23 cellular contexts compared by ENCODE assay signal in the genomic region with DNA sequence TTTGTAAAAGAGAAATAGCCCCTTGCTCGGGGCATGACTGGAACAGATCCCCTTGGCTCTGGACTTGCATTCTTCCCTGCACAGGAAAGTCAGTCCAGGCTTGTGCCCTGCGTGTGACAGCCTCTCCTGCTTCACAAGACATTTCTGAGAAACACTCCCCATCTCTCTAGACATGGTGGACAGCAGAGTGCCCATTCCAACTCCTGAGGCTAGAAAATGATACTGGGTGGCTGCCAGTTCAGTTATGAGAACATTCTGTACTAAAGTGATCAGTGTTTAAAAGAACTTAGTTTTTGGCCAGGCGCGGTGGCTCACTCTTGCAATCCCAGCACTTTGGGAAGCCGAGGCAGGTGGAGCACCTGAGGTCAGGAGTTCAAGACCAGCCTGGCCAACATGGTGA. TPM values are rescaled to one million over a fixed set of nuclear protein-coding genes. Genes with fewer than 3 reads are reported as not detected.
DNase-seq lines count a peak whose midpoint lies in the region; ATAC-seq and TF ChIP-seq lines count a peak whose summit lies in the region.
"Had no signal": no experiment of that assay in that cellular context is flagged by ENCODE, and none has a peak within 500 bp of the region (broad histone marks: within the 10 kb centered on the region; RNA-seq: fewer than 3 reads in every experiment).

No MANE protein-coding gene starts in this region.

- no peak overlapping the region for H3K27ac ChIP-seq in Karpas-422 (ENCODE audit: low read length)
- no peak overlapping the region for H3K27ac ChIP-seq in sigmoid colon
- H3K27ac ChIP-seq: BLaER1, GM23248 had no signal

- DNase-seq in activated CD8-positive, alpha-beta memory T cell treated with anti-CD3 and anti-CD28 coated beads for 24 hours = peak; percentile 38
- DNase-seq in activated CD8-positive, alpha-beta memory T cell treated with anti-CD3 and anti-CD28 coated beads, Interleukin-2, amount 50 U/mL, for 48 hours = no peak
- DNase-seq in Karpas-422 = peak; percentile 21
- peak; percentile 13 for DNase-seq in ecto neural progenitor cell (ENCODE audit: low spot score)
- DNase-seq in posterior vena cava (ENCODE audit: low spot score) = peak; percentile 29
- DNase-seq in NCI-H345 treated with DMSO at 0.1 percent for 48 hours (lab: John Stamatoyannopoulos, UW; ENCODE audit: unreplicated experiment) = no peak
- DNase-seq in sigmoid colon = no peak
- DNase-seq: 8988T; Calu3; CD8-positive, alpha-beta T cell; DMS53; DND-41; EL; GM23248 had no signal

- H2AFZ ChIP-seq in Karpas-422 (ENCODE audit: low read length) = no peak overlapping the region
- H2AFZ ChIP-seq: GM23248 had no signal

- H3K9me3 ChIP-seq in Karpas-422 (ENCODE audit: low read length) (no peaks in the 10 kb centered on the region), sigmoid colon (no peaks in the 10 kb centered on the region)
- H3K9me3 ChIP-seq: BLaER1, HAP-1 had no signal

- H3K4me2 ChIP-seq in Karpas-422 (ENCODE audit: low read depth, low read length, poor library complexity, severe bottlenecking) = no peak overlapping the region
- H3K4me2 ChIP-seq: BLaER1 had no signal

- no peak for TF ChIP-seq POLR2A in sigmoid colon (IDR thresholded peaks at IDR 0.05)

- no peaks in the 10 kb centered on the region for H3K9me2 ChIP-seq in Karpas-422 (replicated peaks; ENCODE audit: insufficient read depth, low read length)

- 89 to 93% methylated on average over 5 of the region's 5 CpGs for WGBS in sigmoid colon, 2 donors

- no peak overlapping the region for H3K9ac ChIP-seq in Karpas-422 (ENCODE audit: low read length)
- H3K9ac ChIP-seq: BLaER1, GM23248 had no signal

- no peaks in the 10 kb centered on the region for H4K20me1 ChIP-seq in Karpas-422 (ENCODE audit: insufficient read depth, low read depth, low read length)
- H4K20me1 ChIP-seq: BLaER1 had no signal

- ATAC-seq in HG02798 (IDR thresholded peaks at IDR 0.05; ENCODE audit: poor library complexity, unreplicated experiment) = no peak
- ATAC-seq: CD8-positive, alpha-beta T cell; GM12878 had no signal

- no peaks in the 10 kb centered on the region for H3K79me2 ChIP-seq in Karpas-422 (ENCODE audit: low read length)

- no peaks in the 10 kb centered on the region for H3K4me1 ChIP-seq in Karpas-422 (ENCODE audit: low read length)
- H3K4me1 ChIP-seq in sigmoid colon = no peaks in the 10 kb centered on the region
- H3K4me1 ChIP-seq: HAP-1 had no signal

- TF ChIP-seq EP300 in sigmoid colon (IDR thresholded peaks at IDR 0.05) = no peak

- H3K4me3 ChIP-seq in Karpas-422 (ENCODE audit: low read length) (no peak overlapping the region), sigmoid colon (no peak overlapping the region)
- H3K4me3 ChIP-seq: BLaER1, GM12878, GM23248, HAP-1 had no signal

- intact Hi-C loops in posterior vena cava (cut with DNase I) (no loop called here), sigmoid colon (cut with DNase I) (no loop called here)

- H3K27me3 ChIP-seq in Karpas-422 (ENCODE audit: low read length) (no peaks in the 10 kb centered on the region), sigmoid colon (no peaks in the 10 kb centered on the region)
- H3K27me3 ChIP-seq: BLaER1 had no signal

- H3K36me3 ChIP-seq in Karpas-422 (ENCODE audit: insufficient read depth, low read length) = no peaks in the 10 kb centered on the region
- H3K36me3 ChIP-seq in sigmoid colon = no peaks in the 10 kb centered on the region
- H3K36me3 ChIP-seq: BLaER1, HAP-1 had no signal

- TF ChIP-seq CTCF in sigmoid colon (IDR thresholded peaks at IDR 0.05) = no peak

RNA-seq across cellular contexts. Expression of gene TGM3, which starts 41.3 kb away (rescaled TPM):
- total RNA-seq in Karpas-422 (2014; rRNA removed; shearing (Covaris generic); ENCODE audit: low replicate concordance) = not detected in 2 replicates
- total RNA-seq in posterior vena cava (not detected), sigmoid colon (not detected)
- polyA plus RNA-seq in sigmoid colon = 1 to 10 TPM in 1 of 3 donors, under 1 TPM in 2; 0.23 to 3.0 (median 0.42) TPM
- total RNA-seq: Calu3; CD8-positive, alpha-beta T cell; G401; GM12878; H4; HT-29 had no signal
- polyA plus RNA-seq: AG04450, GM12878 had no signal

RNA-seq across cellular contexts. Expression of gene TGM6, which starts 43.6 kb away (rescaled TPM):
- total RNA-seq in Karpas-422 (2014; rRNA removed; shearing (Covaris generic); ENCODE audit: low replicate concordance) = not detected in 2 replicates
- total RNA-seq in posterior vena cava (not detected), sigmoid colon (not detected)
- polyA plus RNA-seq in sigmoid colon = not detected
- total RNA-seq: A673; Calu3; CD8-positive, alpha-beta T cell; G401; GM12878; GM23248; H4; HT-29 had no signal
- polyA plus RNA-seq: AG04450, GM12878, GM23248 had no signal

Comparison
In these comparisons a context has a peak if more than half of its experiments do, and no peak if none do; other contexts are left out.
1. DNase-seq: peak in activated CD8-positive, alpha-beta memory T cell treated with anti-CD3 and anti-CD28 coated beads for 24 hours (single experiment), Karpas-422 (single experiment), ecto neural progenitor cell (single experiment) and posterior vena cava (single experiment); none in activated CD8-positive, alpha-beta memory T cell treated with anti-CD3 and anti-CD28 coated beads, Interleukin-2, amount 50 U/mL, for 48 hours (single experiment), NCI-H345 treated with DMSO at 0.1 percent for 48 hours (single experiment) and sigmoid colon (single experiment).